In the genomic region with DNA sequence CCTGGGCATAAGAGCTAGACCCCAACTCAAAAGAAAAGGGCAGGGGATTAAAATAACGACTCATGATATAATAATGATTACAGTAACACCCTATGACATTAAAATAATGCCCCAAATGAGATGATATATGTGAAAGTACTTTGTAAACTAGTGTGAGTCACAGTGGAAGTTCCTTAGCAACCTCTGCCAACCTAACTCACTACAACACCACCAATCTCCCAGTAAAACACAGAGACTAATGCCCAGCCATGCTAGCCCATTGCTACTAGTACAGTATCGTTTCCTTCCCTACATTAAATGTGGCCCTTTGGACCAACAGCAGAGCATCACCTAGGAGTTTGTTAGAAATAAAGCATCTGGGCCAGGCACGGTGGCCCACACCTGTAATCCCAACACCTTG, we compare ENCODE assay signal across 26 cellular contexts. TPM values are rescaled to one million over a fixed set of nuclear protein-coding genes. Genes with fewer than 3 reads are reported as not detected.
DNase-seq lines count a peak whose midpoint lies in the region; ATAC-seq, FAIRE-seq and TF ChIP-seq lines count a peak whose summit lies in the region.
"Had no signal": no experiment of that assay in that cellular context is flagged by ENCODE, and none has a peak within 500 bp of the region (broad histone marks: within the 10 kb centered on the region; RNA-seq: fewer than 3 reads in every experiment).

No MANE protein-coding gene starts in this region.

- H3K36me3 Mint-ChIP-seq in activated T-cell treated with anti-CD3 and anti-CD28 coated beads, Interleukin-2, amount 50 U/mL, for 4 hours (ENCODE audit: insufficient read depth), result no peaks in the 10 kb centered on the region
- H3K36me3 Mint-ChIP-seq in activated CD4-positive, alpha-beta T cell treated with anti-CD3 and anti-CD28 coated beads, Interleukin-2, amount 10 ng/mL, durations not matched to agents 7 days and 5 days (ENCODE audit: low read depth), result no peaks in the 10 kb centered on the region
- H3K36me3 Mint-ChIP-seq: CD8-positive, alpha-beta T cell had no signal

- TF ChIP-seq CTCF in bronchial epithelial cell (IDR thresholded peaks at IDR 0.05; ENCODE audit: insufficient read depth, low read length, severe bottlenecking), result no peak

- no peak overlapping the region for H3K27ac Mint-ChIP-seq in activated CD4-positive, alpha-beta T cell treated with anti-CD3 and anti-CD28 coated beads, Interleukin-2, amount 10 ng/mL, durations not matched to agents 7 days and 5 days
- H3K27ac Mint-ChIP-seq: B cell; CD8-positive, alpha-beta T cell had no signal

- H3K9me3 Mint-ChIP-seq in activated T-cell treated with anti-CD3 and anti-CD28 coated beads, Interleukin-2, amount 50 U/mL, for 4 hours, result no peaks in the 10 kb centered on the region
- no peaks in the 10 kb centered on the region for H3K9me3 Mint-ChIP-seq in activated CD4-positive, alpha-beta T cell treated with anti-CD3 and anti-CD28 coated beads, Interleukin-2, amount 10 ng/mL, durations not matched to agents 7 days and 5 days
- H3K9me3 Mint-ChIP-seq: CD8-positive, alpha-beta T cell had no signal

- H3K36me3 ChIP-seq in bronchial epithelial cell (ENCODE audit: control insufficient read depth, insufficient read depth, low read length), result no peaks in the 10 kb centered on the region
- H3K36me3 ChIP-seq: SJCRH30 had no signal

- H3K27me3 ChIP-seq in bronchial epithelial cell (ENCODE audit: control insufficient read depth, insufficient read depth, low read length), result no peaks in the 10 kb centered on the region
- H3K27me3 ChIP-seq: SJCRH30 had no signal

- POLR2A ChIA-PET in activated CD4-positive, alpha-beta T cell treated with anti-CD3 and anti-CD28 coated beads, Interleukin-2, amount 10 ng/mL, durations not matched to agents 7 days and 5 days (lab: Charles Lee), result no interaction called here

- no peak overlapping the region for H3K4me3 ChIP-seq in bronchial epithelial cell (ENCODE audit: low read depth, low read length)
- H3K4me3 ChIP-seq: GM12878, SJCRH30 had no signal

- FAIRE-seq in bronchial epithelial cell (lab: Jason Lieb, UNC), result no peak
- FAIRE-seq: GM12878, H1 had no signal

- DNase-seq in HT1080 (ENCODE audit: low read depth) (peak; percentile 18), MV-4-11 (lab: John Stamatoyannopoulos, UW) (peak; percentile 11), bronchial epithelial cell (ENCODE audit: low read depth) (peak; percentile 13), kidney tubule cell (ENCODE audit: low spot score) (peak; percentile 25)
- DNase-seq in activated T-cell treated with anti-CD3 and anti-CD28 coated beads, Interleukin-2, amount 50 U/mL, for 4 hours, result no peak
- DNase-seq in activated CD4-positive, alpha-beta T cell treated with anti-CD3 and anti-CD28 coated beads, Interleukin-2, amount 10 ng/mL, durations not matched to agents 7 days and 5 days, result no peak
- DNase-seq: Caco-2; CD8-positive, alpha-beta T cell; GDM1; KG1; NCI-H1092 treated with DMSO at 0.1 percent for 48 hours; NCI-H1436; NCI-H187; NCI-H2171 treated with DMSO at 0.1 percent for 48 hours; NCI-H446; NCI-H524 treated with DMSO at 0.1 percent for 48 hours; NCI-H774; SJCRH30 had no signal

- H3K4me3 Mint-ChIP-seq in activated T-cell treated with anti-CD3 and anti-CD28 coated beads, Interleukin-2, amount 50 U/mL, for 4 hours, result no peak overlapping the region
- no peak overlapping the region for H3K4me3 Mint-ChIP-seq in activated CD4-positive, alpha-beta T cell treated with anti-CD3 and anti-CD28 coated beads, Interleukin-2, amount 10 ng/mL, durations not matched to agents 7 days and 5 days
- H3K4me3 Mint-ChIP-seq: B cell; CD8-positive, alpha-beta T cell had no signal

- H3K27me3 Mint-ChIP-seq in activated T-cell treated with anti-CD3 and anti-CD28 coated beads, Interleukin-2, amount 50 U/mL, for 4 hours (ENCODE audit: low read depth), result peaks cover 5% of the 10 kb centered on the region
- H3K27me3 Mint-ChIP-seq in activated CD4-positive, alpha-beta T cell treated with anti-CD3 and anti-CD28 coated beads, Interleukin-2, amount 10 ng/mL, durations not matched to agents 7 days and 5 days, result peaks cover 9% of the 10 kb centered on the region

- H3K4me1 Mint-ChIP-seq in activated T-cell treated with anti-CD3 and anti-CD28 coated beads, Interleukin-2, amount 50 U/mL, for 4 hours (ENCODE audit: low read depth), result no peaks in the 10 kb centered on the region
- no peaks in the 10 kb centered on the region for H3K4me1 Mint-ChIP-seq in activated CD4-positive, alpha-beta T cell treated with anti-CD3 and anti-CD28 coated beads, Interleukin-2, amount 10 ng/mL, durations not matched to agents 7 days and 5 days

- CTCF ChIA-PET in activated CD4-positive, alpha-beta T cell treated with anti-CD3 and anti-CD28 coated beads, Interleukin-2, amount 10 ng/mL, durations not matched to agents 7 days and 5 days (lab: Charles Lee), result interaction anchor here (2.3 kb wide), 1 partner anchor 10 kb away, joined by 8 read pairs; a partner anchor contains a TSS

- ATAC-seq in activated T-cell treated with anti-CD3 and anti-CD28 coated beads, Interleukin-2, amount 50 U/mL, for 4 hours, result no peak
- ATAC-seq in HG03097 (IDR thresholded peaks at IDR 0.05; ENCODE audit: low FRiP score, unreplicated experiment) (no peak), HG03460 (IDR thresholded peaks at IDR 0.05; ENCODE audit: unreplicated experiment) (no peak)
- ATAC-seq: CD8-positive, alpha-beta T cell; GM12878; HCT116; Right ventricle myocardium inferior; SK-N-SH treated with all-trans-retinoic acid at 6 μM for 48 hours had no signal

RNA-seq across cellular contexts. Expression of a gene that starts 11.2 kb away (rescaled TPM):
- 0.23 and 0.96 TPM in 2 replicates for total RNA-seq in HT1080 (2014; rRNA removed; shearing (Covaris generic))
- 3.4 and 3.7 TPM in 2 replicates for polyA plus RNA-seq in HT1080 (2015; cell fraction: cytosol; rRNA removed)
- 18.6 and 20.0 TPM in 2 replicates for polyA plus RNA-seq in HT1080 (2015; cell fraction: nucleus; rRNA removed)
- total RNA-seq in bronchial epithelial cell, result 0.51 and 0.53 TPM in 2 replicates
- total RNA-seq in activated T-cell treated with anti-CD3 and anti-CD28 coated beads, Interleukin-2, amount 50 U/mL, for 4 hours, result under 1 TPM; 0.10 to 0.24 (median 0.13) TPM
- total RNA-seq in activated CD4-positive, alpha-beta T cell treated with anti-CD3 and anti-CD28 coated beads, Interleukin-2, amount 10 ng/mL, durations not matched to agents 7 days and 5 days, result under 1 TPM; 0.10 to 0.12 TPM
- total RNA-seq: CD8-positive, alpha-beta T cell had no signal

RNA-seq across cellular contexts. Expression of a gene that starts 50.2 kb away (rescaled TPM):
- 179 and 351 TPM in 2 replicates for total RNA-seq in HT1080 (2014; rRNA removed; shearing (Covaris generic))
- 394 and 487 TPM in 2 replicates for polyA plus RNA-seq in HT1080 (2015; cell fraction: cytosol; rRNA removed)
- 223 and 253 TPM in 2 replicates for polyA plus RNA-seq in HT1080 (2015; cell fraction: nucleus; rRNA removed)
- total RNA-seq in bronchial epithelial cell, result 216 and 296 TPM in 2 replicates
- 100 to 1,000 TPM; 224 to 276 (median 236) TPM for total RNA-seq in activated T-cell treated with anti-CD3 and anti-CD28 coated beads, Interleukin-2, amount 50 U/mL, for 4 hours
- total RNA-seq in activated CD4-positive, alpha-beta T cell treated with anti-CD3 and anti-CD28 coated beads, Interleukin-2, amount 10 ng/mL, durations not matched to agents 7 days and 5 days, result 100 to 1,000 TPM; 225 to 274 TPM

Comparison
In these comparisons a context has a peak if more than half of its experiments do, and no peak if none do; other contexts are left out.
1. DNase-seq: peak in HT1080 (single experiment), MV-4-11 (single experiment), bronchial epithelial cell (single experiment) and kidney tubule cell (single experiment); none in activated T-cell treated with anti-CD3 and anti-CD28 coated beads, Interleukin-2, amount 50 U/mL, for 4 hours (single experiment) and activated CD4-positive, alpha-beta T cell treated with anti-CD3 and anti-CD28 coated beads, Interleukin-2, amount 10 ng/mL, durations not matched to agents 7 days and 5 days (single experiment).